Comparison of ENCODE assay signal across 19 cellular contexts in the genomic region with DNA sequence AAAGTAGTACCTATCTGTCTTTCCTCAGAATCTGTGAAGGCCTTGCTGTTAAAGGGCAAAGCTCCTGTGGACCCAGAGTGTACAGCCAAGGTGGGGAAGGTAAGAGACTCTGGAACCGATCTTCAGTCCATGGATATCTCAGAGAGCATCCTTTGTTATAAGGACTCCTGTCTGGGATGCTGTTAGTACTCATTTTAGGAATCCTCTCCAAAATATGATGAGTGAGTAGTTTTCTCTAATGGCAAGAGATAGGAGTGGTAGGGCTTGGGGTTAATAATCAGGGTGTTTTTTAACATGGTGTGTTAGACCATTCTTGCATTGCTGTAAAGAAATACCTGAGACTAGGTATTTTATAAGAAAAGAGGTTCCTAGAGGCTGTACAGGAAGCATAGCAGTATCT. TPM values are rescaled to one million over a fixed set of nuclear protein-coding genes. Genes with fewer than 3 reads are reported as not detected.
DNase-seq lines count a peak whose midpoint lies in the region; ATAC-seq and TF ChIP-seq lines count a peak whose summit lies in the region.
"Had no signal": no experiment of that assay in that cellular context is flagged by ENCODE, and none has a peak within 500 bp of the region (broad histone marks: within the 10 kb centered on the region; RNA-seq: fewer than 3 reads in every experiment).

No MANE protein-coding gene starts in this region.

- peaks cover 7% of the 10 kb centered on the region for H3K36me3 ChIP-seq in CD4-positive, alpha-beta memory T cell (ENCODE audit: insufficient read depth, low read length)
- H3K36me3 ChIP-seq in MM.1S (replicated peaks; ENCODE audit: insufficient read depth, low read length): no peaks in the 10 kb centered on the region; the same call in 1 of the 2 replicates

- H3K9ac ChIP-seq in MM.1S (ENCODE audit: low read length): no peak overlapping the region

- peaks cover 7% of the 10 kb centered on the region for H3K4me1 ChIP-seq in CD4-positive, alpha-beta memory T cell (ENCODE audit: insufficient read depth, low read length)
- no peaks in the 10 kb centered on the region for H3K4me1 ChIP-seq in MM.1S (ENCODE audit: low read length)
- H3K4me1 ChIP-seq: BE2C had no signal

- no peaks in the 10 kb centered on the region for H3K27me3 ChIP-seq in CD4-positive, alpha-beta memory T cell (ENCODE audit: insufficient read depth, low read length)
- H3K27me3 ChIP-seq in MM.1S (replicated peaks; ENCODE audit: insufficient read depth, low read length): no peaks in the 10 kb centered on the region
- H3K27me3 ChIP-seq: BE2C, pancreas, sigmoid colon, upper lobe of left lung had no signal

- no peak for DNase-seq in T-helper 1 cell
- no peak for DNase-seq in CD4-positive, alpha-beta memory T cell
- no peak for DNase-seq in natural killer cell
- DNase-seq in midbrain (lab: John Stamatoyannopoulos, UW): no peak
- no peak for DNase-seq in MM.1S
- DNase-seq in left colon: no peak
- DNase-seq: activated CD8-positive, alpha-beta memory T cell treated with anti-CD3 and anti-CD28 coated beads for 24 hours; activated effector memory CD4-positive, alpha-beta T cell treated with anti-CD3 and anti-CD28 coated beads, Interleukin-2, amount 50 U/mL, for 16 hours; BE2C; endodermal cell; left ventricle myocardium inferior; NCI-H1105 treated with DMSO at 0.1 percent for 48 hours; NCI-H69; pancreas; sigmoid colon; stimulated activated naive CD4-positive, alpha-beta T cell; upper lobe of left lung had no signal

- H3K9me2 ChIP-seq in MM.1S (replicated peaks; ENCODE audit: insufficient read depth, low read length): no peaks in the 10 kb centered on the region

- H3K36me3 Mint-ChIP-seq in T-helper 1 cell treated with Interleukin-12 subunit alpha and Interleukin-12 subunit beta and Interleukin-4 antibody, amounts not matched to agents 30 μg/mL and 1 μg/mL, for 36 hours (ENCODE audit: low read depth): peaks cover 19% of the 10 kb centered on the region
- H3K36me3 Mint-ChIP-seq in CD4-positive, alpha-beta memory T cell: peaks cover 6 to 40% of the 10 kb centered on the region in 2 donors
- H3K36me3 Mint-ChIP-seq in activated T-helper 17 cell treated with anti-CD3 and anti-CD28 coated beads, Interleukin-2, amount 50 U/mL, for 72 hours (ENCODE audit: low read depth): peaks cover 71% of the 10 kb centered on the region
- H3K36me3 Mint-ChIP-seq in natural killer cell: no peaks in the 10 kb centered on the region

- ATAC-seq in activated T-helper 17 cell treated with anti-CD3 and anti-CD28 coated beads, Interleukin-2, amount 50 U/mL, for 72 hours (replicated peaks): no peak
- ATAC-seq in natural killer cell (no peak), left colon (no peak)
- ATAC-seq: pancreas had no signal

- CTCF ChIA-PET in CD4-positive, alpha-beta memory T cell (lab: Charles Lee; ENCODE audit: partially characterized antibody): interaction anchor here (4.8 to 9.5 kb wide), 2 partner anchors 18 to 69 kb away, joined by 28 to 124 read pairs; partner anchors contain the start of gene TEP1

- no peaks in the 10 kb centered on the region for H3K9me3 Mint-ChIP-seq in T-helper 1 cell treated with Interleukin-12 subunit alpha and Interleukin-12 subunit beta and Interleukin-4 antibody, amounts not matched to agents 30 μg/mL and 1 μg/mL, for 36 hours
- H3K9me3 Mint-ChIP-seq in CD4-positive, alpha-beta memory T cell: peaks cover 0 to 5% (median 0%) of the 10 kb centered on the region in 8 donors
- H3K9me3 Mint-ChIP-seq in activated T-helper 17 cell treated with anti-CD3 and anti-CD28 coated beads, Interleukin-2, amount 50 U/mL, for 72 hours: no peaks in the 10 kb centered on the region
- H3K9me3 Mint-ChIP-seq in natural killer cell: no peaks in the 10 kb centered on the region
- H3K9me3 Mint-ChIP-seq: endodermal cell had no signal

- no peaks in the 10 kb centered on the region for H3K27me3 Mint-ChIP-seq in T-helper 1 cell treated with Interleukin-12 subunit alpha and Interleukin-12 subunit beta and Interleukin-4 antibody, amounts not matched to agents 30 μg/mL and 1 μg/mL, for 36 hours (ENCODE audit: low read depth)
- no peaks in the 10 kb centered on the region for H3K27me3 Mint-ChIP-seq in CD4-positive, alpha-beta memory T cell
- no peaks in the 10 kb centered on the region for H3K27me3 Mint-ChIP-seq in activated T-helper 17 cell treated with anti-CD3 and anti-CD28 coated beads, Interleukin-2, amount 50 U/mL, for 72 hours
- no peaks in the 10 kb centered on the region for H3K27me3 Mint-ChIP-seq in natural killer cell (ENCODE audit: low read depth in 2 of 2)

- no peak overlapping the region for H3K4me3 ChIP-seq in CD4-positive, alpha-beta memory T cell (ENCODE audit: low read length in 2 of 2)
- no peak overlapping the region for H3K4me3 ChIP-seq in MM.1S (ENCODE audit: low read length)
- H3K4me3 ChIP-seq: left ventricle myocardium inferior, pancreas, sigmoid colon, upper lobe of left lung had no signal

- TF ChIP-seq CTCF in natural killer cell (IDR thresholded peaks at IDR 0.05): no peak
- no peak for TF ChIP-seq CTCF in MM.1S (IDR thresholded peaks at IDR 0.05; ENCODE audit: low read length)

- no peaks in the 10 kb centered on the region for H4K20me1 ChIP-seq in MM.1S (ENCODE audit: insufficient read depth, low read length)

- H2AFZ ChIP-seq in MM.1S (ENCODE audit: low read length): no peak overlapping the region

- H3K9me3 ChIP-seq in CD4-positive, alpha-beta memory T cell (ENCODE audit: control insufficient read depth in 1 of 2, low read length in 2 of 2): no peaks in the 10 kb centered on the region
- H3K9me3 ChIP-seq in MM.1S (replicated peaks; ENCODE audit: insufficient read depth, low read length): no peaks in the 10 kb centered on the region
- H3K9me3 ChIP-seq: BE2C, left ventricle myocardium inferior, pancreas, sigmoid colon, upper lobe of left lung had no signal

- H3K4me2 ChIP-seq in MM.1S (ENCODE audit: low read depth, low read length): no peak overlapping the region

- peaks cover 12% of the 10 kb centered on the region for H3K79me2 ChIP-seq in MM.1S (ENCODE audit: low read length)

- no peak overlapping the region for H3K27ac ChIP-seq in CD4-positive, alpha-beta memory T cell (ENCODE audit: low read depth, low read length)
- H3K27ac ChIP-seq in MM.1S (ENCODE audit: low read length): no peak overlapping the region
- H3K27ac ChIP-seq: left ventricle myocardium inferior, pancreas, upper lobe of left lung had no signal

- H3K4me3 Mint-ChIP-seq in T-helper 1 cell treated with Interleukin-12 subunit alpha and Interleukin-12 subunit beta and Interleukin-4 antibody, amounts not matched to agents 30 μg/mL and 1 μg/mL, for 36 hours: peak overlapping the region; percentile 14
- H3K4me3 Mint-ChIP-seq in CD4-positive, alpha-beta memory T cell: peak overlapping the region in 2 of 8 donors; percentile 4 to 57
- H3K4me3 Mint-ChIP-seq in activated T-helper 17 cell treated with anti-CD3 and anti-CD28 coated beads, Interleukin-2, amount 50 U/mL, for 72 hours: peak overlapping the region; percentile 94
- no peak overlapping the region for H3K4me3 Mint-ChIP-seq in natural killer cell

- H3K27ac Mint-ChIP-seq in T-helper 1 cell treated with Interleukin-12 subunit alpha and Interleukin-12 subunit beta and Interleukin-4 antibody, amounts not matched to agents 30 μg/mL and 1 μg/mL, for 36 hours: peak overlapping the region; percentile 71
- H3K27ac Mint-ChIP-seq in CD4-positive, alpha-beta memory T cell: peak overlapping the region in 4 of 7 donors; percentile 58 to 97 (median 84)
- peak overlapping the region; percentile 44 for H3K27ac Mint-ChIP-seq in activated T-helper 17 cell treated with anti-CD3 and anti-CD28 coated beads, Interleukin-2, amount 50 U/mL, for 72 hours
- H3K27ac Mint-ChIP-seq in natural killer cell: peak overlapping the region; percentile 97 to 99

- intact Hi-C loops in CD4-positive, alpha-beta memory T cell (cut with micrococcal nuclease): no loop called here
- intact Hi-C loops in natural killer cell (cut with micrococcal nuclease) (no loop called here), left colon (cut with DNase I, micrococcal nuclease) (loop anchor here in 1 of 2 donors (10.0 kb wide), 1 partner anchor 109 kb away; the partner anchor contains the start of genes APEX1 and OSGEP)

- H3K4me1 Mint-ChIP-seq in T-helper 1 cell treated with Interleukin-12 subunit alpha and Interleukin-12 subunit beta and Interleukin-4 antibody, amounts not matched to agents 30 μg/mL and 1 μg/mL, for 36 hours (ENCODE audit: low read depth): peaks cover 19% of the 10 kb centered on the region
- peaks cover 5 to 32% (median 10%) of the 10 kb centered on the region in 4 donors for H3K4me1 Mint-ChIP-seq in CD4-positive, alpha-beta memory T cell
- peaks cover 15% of the 10 kb centered on the region for H3K4me1 Mint-ChIP-seq in activated T-helper 17 cell treated with anti-CD3 and anti-CD28 coated beads, Interleukin-2, amount 50 U/mL, for 72 hours
- H3K4me1 Mint-ChIP-seq in natural killer cell: peaks cover 14 to 22% of the 10 kb centered on the region in 2 donors

- peaks cover 8% of the 10 kb centered on the region; the same call in 1 of the 2 replicates for H3F3A ChIP-seq in MM.1S (ENCODE audit: insufficient read depth, low read length)

- POLR2A ChIA-PET in CD4-positive, alpha-beta memory T cell (lab: Charles Lee; ENCODE audit: partially characterized antibody): no interaction called here

RNA-seq across cellular contexts. Expression of gene PARP2, which starts 1.9 kb away (rescaled TPM):
- 10 to 100 TPM; 20.3 to 25.0 TPM for total RNA-seq in CD4-positive, alpha-beta memory T cell
- 10 to 100 TPM; 13.1 to 13.6 TPM for polyA plus RNA-seq in CD4-positive, alpha-beta memory T cell
- 10 to 100 TPM; 35.2 to 65.3 TPM for total RNA-seq in activated T-helper 17 cell treated with anti-CD3 and anti-CD28 coated beads, Interleukin-2, amount 50 U/mL, for 72 hours
- total RNA-seq in natural killer cell (10 to 100 TPM; 18.2 to 28.3 (median 22.2) TPM), left colon (10 to 100 TPM; 10.0 to 10.7 TPM)

RNA-seq across cellular contexts. Expression of gene CCNB1IP1, which starts 12.3 kb away (rescaled TPM):
- 10 to 100 TPM; 21.2 to 24.3 TPM for total RNA-seq in CD4-positive, alpha-beta memory T cell
- 10 to 100 TPM; 10.6 to 11.5 TPM for polyA plus RNA-seq in CD4-positive, alpha-beta memory T cell
- total RNA-seq in activated T-helper 17 cell treated with anti-CD3 and anti-CD28 coated beads, Interleukin-2, amount 50 U/mL, for 72 hours: 10 to 100 TPM; 53.5 to 93.4 TPM
- 10 to 100 TPM; 20.8 to 21.5 (median 21.2) TPM for total RNA-seq in natural killer cell
- total RNA-seq in left colon: 10 to 100 TPM; 28.8 to 29.6 TPM

RNA-seq across cellular contexts. Expression of gene TTC5, which starts 39.6 kb away (rescaled TPM):
- total RNA-seq in CD4-positive, alpha-beta memory T cell: 10 to 100 TPM; 26.0 to 26.1 TPM
- polyA plus RNA-seq in CD4-positive, alpha-beta memory T cell: 10 to 100 TPM; 23.8 to 26.1 TPM
- total RNA-seq in activated T-helper 17 cell treated with anti-CD3 and anti-CD28 coated beads, Interleukin-2, amount 50 U/mL, for 72 hours: 10 to 100 TPM in 1 of 2 donors, 1 to 10 TPM in 1; 6.9 to 18.0 TPM
- total RNA-seq in natural killer cell: 10 to 100 TPM; 18.1 to 23.5 (median 21.6) TPM
- 10 to 100 TPM in 1 of 2 donors, 1 to 10 TPM in 1; 9.6 to 11.1 TPM for total RNA-seq in left colon

Comparison
In these comparisons a context has a peak if more than half of its experiments do, and no peak if none do; other contexts are left out.
1. H3K27ac Mint-ChIP-seq: peak in every context shown above with its lines; median percentile 98 in natural killer cell; 84 in CD4-positive, alpha-beta memory T cell; 71 in T-helper 1 cell treated with Interleukin-12 subunit alpha and Interleukin-12 subunit beta and Interleukin-4 antibody, amounts not matched to agents 30 μg/mL and 1 μg/mL, for 36 hours; 44 in activated T-helper 17 cell treated with anti-CD3 and anti-CD28 coated beads, Interleukin-2, amount 50 U/mL, for 72 hours.